10 cellular contexts compared by ENCODE assay signal in the genomic region with DNA sequence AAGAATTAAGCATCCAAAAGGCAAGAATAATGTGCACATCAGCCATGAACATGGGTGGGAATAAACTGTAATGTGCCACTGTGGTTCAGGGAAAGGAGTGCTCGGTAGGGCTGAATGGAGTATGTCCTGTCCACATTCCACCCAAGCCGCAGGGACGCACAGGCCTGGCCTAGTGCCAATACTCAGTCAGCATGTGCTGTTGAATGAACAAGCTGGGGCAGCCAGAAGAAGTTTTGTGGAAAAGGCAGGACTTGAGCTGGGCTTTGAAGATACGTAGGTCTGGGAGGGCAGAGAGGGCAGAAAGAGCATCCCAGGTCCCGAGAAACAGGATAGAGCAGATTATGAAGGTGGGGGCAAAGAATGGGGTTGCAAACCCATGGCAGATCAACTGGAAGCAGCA.
DNase-seq lines count a peak whose midpoint lies in the region; ATAC-seq and TF ChIP-seq lines count a peak whose summit lies in the region.
"Had no signal": no experiment of that assay in that cellular context is flagged by ENCODE, and none has a peak within 500 bp of the region (broad histone marks: within the 10 kb centered on the region; RNA-seq: fewer than 3 reads in every experiment).

No MANE protein-coding gene starts in this region.

- peaks cover 20% of the 10 kb centered on the region for H3K4me1 ChIP-seq in IMR-90 (ENCODE audit: control insufficient read depth, insufficient read depth, low read length)
- peaks cover 12% of the 10 kb centered on the region for H3K4me1 ChIP-seq in right cardiac atrium (ENCODE audit: control insufficient read depth, insufficient read depth, low read length)
- H3K4me1 ChIP-seq in stomach = peaks cover 7 to 30% (median 18%) of the 10 kb centered on the region in 4 donors

- peak overlapping the region; percentile 66; the same call in 1 of the 2 replicates for H3K18ac ChIP-seq in IMR-90 (ENCODE audit: low read depth, low read length)

- peak overlapping the region; percentile 66 for H2AFZ ChIP-seq in IMR-90 (replicated peaks; ENCODE audit: low read length, poor library complexity)

- H3K4me2 ChIP-seq in IMR-90 (ENCODE audit: low read depth, low read length) = 0 out of 2 replicates have a peak overlapping the region, but pooled peaks have one; percentile 7

- CTCF ChIA-PET in IMR-90 (lab: Yijun Ruan, JAX) = interaction anchor here (0.8 kb wide), 1 partner anchor 26 kb away, joined by 3 read pairs; no protein-coding TSS in a partner anchor

- H2BK20ac ChIP-seq in IMR-90 (ENCODE audit: low read depth, low read length) = peak overlapping the region; percentile 87

- peaks cover 0 to 4% (median 0%) of the 10 kb centered on the region in 9 donors for H3K9me3 Mint-ChIP-seq in naive thymus-derived CD8-positive, alpha-beta T cell
- H3K9me3 Mint-ChIP-seq: natural killer cell; stimulated activated effector memory CD8-positive, alpha-beta T cell treated with anti-CD3 and anti-CD28 coated beads, Interleukin-12 subunit alpha, Interleukin-12 subunit beta, amount 100 ng/mL, for 72 hours had no signal

- H3K4ac ChIP-seq in IMR-90 (ENCODE audit: low read depth, low read length) = peak overlapping the region; percentile 89

- no peaks in the 10 kb centered on the region for H3K36me3 ChIP-seq in IMR-90 (ENCODE audit: control insufficient read depth, insufficient read depth, low read length)
- no peaks in the 10 kb centered on the region for H3K36me3 ChIP-seq in stomach

- TF ChIP-seq EP300 in stomach (IDR thresholded peaks at IDR 0.05) = no peak

- no peaks in the 10 kb centered on the region for H3K9me3 ChIP-seq in IMR-90 (ENCODE audit: control insufficient read depth, insufficient read depth, low read length)
- H3K9me3 ChIP-seq in right cardiac atrium (ENCODE audit: control insufficient read depth, low read length) = no peaks in the 10 kb centered on the region
- H3K9me3 ChIP-seq in stomach = peaks cover 0 to 5% (median 0%) of the 10 kb centered on the region in 4 donors

- H2BK15ac ChIP-seq in IMR-90 (ENCODE audit: low read depth, low read length) = peak overlapping the region; percentile 70; the same call in 2 of the 3 replicates

- peak overlapping the region in 5 of 10 donors; percentile 15 to 31 (median 24) for H3K27ac Mint-ChIP-seq in naive thymus-derived CD8-positive, alpha-beta T cell
- H3K27ac Mint-ChIP-seq: natural killer cell; stimulated activated effector memory CD8-positive, alpha-beta T cell treated with anti-CD3 and anti-CD28 coated beads, Interleukin-12 subunit alpha, Interleukin-12 subunit beta, amount 100 ng/mL, for 72 hours had no signal

- dilution Hi-C loops in IMR-90 (cut with HindIII; ENCODE audit: low sequenced_read_pairs, unreplicated experiment) = no loop called here

- no peak overlapping the region; the same call in 1 of the 2 replicates for H3K14ac ChIP-seq in IMR-90 (replicated peaks; ENCODE audit: low read depth, low read length)

- H3K56ac ChIP-seq in IMR-90 (ENCODE audit: extremely low read depth, insufficient read depth, low read length) = no peak overlapping the region; the same call in 1 of the 2 replicates

- TF ChIP-seq CTCF in IMR-90 (conservative IDR thresholded peaks at IDR 0.05; ENCODE audit: low read depth, low read length) = no peak
- TF ChIP-seq CTCF in stomach (IDR thresholded peaks at IDR 0.05) = no peak

- peak overlapping the region; percentile 89 for H2BK120ac ChIP-seq in IMR-90 (ENCODE audit: low read depth, low read length)

- DNase-seq in IMR-90 (peak; percentile 89), amniotic stem cell (lab: John Stamatoyannopoulos, UW) (peak; percentile 10), right cardiac atrium (peak; percentile 77 to 91 (median 87)), stomach (peak; percentile 71), NCI-H524 (lab: John Stamatoyannopoulos, UW) (no peak), H4 (ENCODE audit: low spot score) (no peak)
- DNase-seq in naive thymus-derived CD8-positive, alpha-beta T cell = no peak
- DNase-seq in activated CD8-positive, alpha-beta memory T cell treated with anti-CD3 and anti-CD28 coated beads, Interleukin-2, amount 50 U/mL, for 4 hours = no peak
- DNase-seq: natural killer cell had no signal

- H2AK5ac ChIP-seq in IMR-90 (ENCODE audit: low read depth, low read length) = peak overlapping the region; percentile 98

- BruUV-seq in IMR-90 (replicated peaks; lab: Mats Ljungman, UMichigan) = no TSS peak

- H3K9ac ChIP-seq in IMR-90 (ENCODE audit: low read depth, low read length) = no peak overlapping the region

- H3K27me3 Mint-ChIP-seq in naive thymus-derived CD8-positive, alpha-beta T cell = no peaks in the 10 kb centered on the region

- H3K9me1 ChIP-seq in IMR-90 (ENCODE audit: insufficient read depth, low read length) = peaks cover 11% of the 10 kb centered on the region; the same call in 1 of the 2 replicates

- no peak overlapping the region for H3K4me3 Mint-ChIP-seq in naive thymus-derived CD8-positive, alpha-beta T cell
- H3K4me3 Mint-ChIP-seq: natural killer cell; stimulated activated effector memory CD8-positive, alpha-beta T cell treated with anti-CD3 and anti-CD28 coated beads, Interleukin-12 subunit alpha, Interleukin-12 subunit beta, amount 100 ng/mL, for 72 hours had no signal

- peak overlapping the region; percentile 2 to 67; a peak in 2 of 4 replicates for H4K8ac ChIP-seq in IMR-90 (ENCODE audit: low read depth in 2 of 2, low read length in 2 of 2)

- peak overlapping the region; percentile 47 for H2BK5ac ChIP-seq in IMR-90 (ENCODE audit: low read depth, low read length, poor library complexity, severe bottlenecking)

- H3K4me1 Mint-ChIP-seq in naive thymus-derived CD8-positive, alpha-beta T cell = peaks cover 12 to 18% (median 14%) of the 10 kb centered on the region in 4 donors

- in situ Hi-C loops in IMR-90 (cut with MboI; ENCODE audit: low sequenced_read_pairs) = loop anchor here (5.0 kb wide), 1 partner anchor 42 kb away; no protein-coding TSS in a partner anchor

- peak overlapping the region; percentile 53; the same call in 1 of the 2 replicates for H3K23ac ChIP-seq in IMR-90 (ENCODE audit: low read depth, low read length)

- POLR2A ChIA-PET in IMR-90 (lab: Charles Lee; ENCODE audit: unreplicated experiment) = no interaction called here
- POLR2A ChIA-PET in naive thymus-derived CD8-positive, alpha-beta T cell (lab: Charles Lee) = no interaction called here

- 7% methylated on average over 2 of the region's 5 CpGs; no CpG with 5 or more reads in 1 of the 2 experiments for WGBS in IMR-90 (ENCODE audit: extremely low coverage in 2 of 2, insufficient read length in 1 of 2), 2 experiments
- 19% methylated on average over 5 of the region's 5 CpGs for WGBS in right cardiac atrium
- 22 to 37% (median 31%) methylated on average over 5 of the region's 5 CpGs for WGBS in stomach, 5 donors

- H3K27me3 ChIP-seq in IMR-90 (ENCODE audit: control insufficient read depth, insufficient read depth, low read length) = no peaks in the 10 kb centered on the region
- H3K27me3 ChIP-seq in right cardiac atrium (ENCODE audit: control insufficient read depth, insufficient read depth) = no peaks in the 10 kb centered on the region
- no peaks in the 10 kb centered on the region for H3K27me3 ChIP-seq in stomach

- no peaks in the 10 kb centered on the region for H3K79me1 ChIP-seq in IMR-90 (ENCODE audit: low read depth in 1 of 2, low read length in 2 of 2)

- H3K27ac ChIP-seq in IMR-90 (ENCODE audit: insufficient read depth, low read length) = no peak overlapping the region; the same call in 1 of the 2 replicates
- H3K27ac ChIP-seq in right cardiac atrium (ENCODE audit: low read length) = no peak overlapping the region
- H3K27ac ChIP-seq in stomach = peak overlapping the region in 2 of 5 donors; percentile 18 to 72

- H3K36me3 Mint-ChIP-seq in naive thymus-derived CD8-positive, alpha-beta T cell = peaks cover 0 to 15% (median 0%) of the 10 kb centered on the region in 3 donors
- H3K36me3 Mint-ChIP-seq: stimulated activated effector memory CD8-positive, alpha-beta T cell treated with anti-CD3 and anti-CD28 coated beads, Interleukin-12 subunit alpha, Interleukin-12 subunit beta, amount 100 ng/mL, for 72 hours had no signal

- peak overlapping the region; percentile 7; the same call in 1 of the 2 replicates for H4K5ac ChIP-seq in IMR-90 (ENCODE audit: low read depth, low read length)

- intact Hi-C loops in IMR-90 (cut with micrococcal nuclease) = loop anchor here (2.0 kb wide), 1 partner anchor 44 kb away; no protein-coding TSS in a partner anchor
- intact Hi-C loops in right cardiac atrium (cut with DNase I) = no loop called here
- intact Hi-C loops in stomach (cut with DNase I; ENCODE audit: low total_unique reads) = no loop called here

- no peaks in the 10 kb centered on the region for H4K20me1 ChIP-seq in IMR-90 (ENCODE audit: insufficient read depth, low read length)

- peak overlapping the region; percentile 90 for H4K91ac ChIP-seq in IMR-90 (ENCODE audit: insufficient read depth, low read depth, low read length)

- peak; percentile 59 for ATAC-seq in IMR-90 (ENCODE audit: low read depth)
- peak; percentile 81 to 86 for ATAC-seq in right cardiac atrium
- no peak for ATAC-seq in naive thymus-derived CD8-positive, alpha-beta T cell
- ATAC-seq: natural killer cell; stimulated activated effector memory CD8-positive, alpha-beta T cell treated with anti-CD3 and anti-CD28 coated beads, Interleukin-12 subunit alpha, Interleukin-12 subunit beta, amount 100 ng/mL, for 72 hours had no signal

- H2AK9ac ChIP-seq in IMR-90 (replicated peaks; ENCODE audit: low read depth, low read length, poor library complexity) = no peak overlapping the region

- H3K4me3 ChIP-seq in IMR-90 (ENCODE audit: insufficient read depth, low read depth, low read length) (no peak overlapping the region), right cardiac atrium (ENCODE audit: low read length) (no peak overlapping the region), stomach (no peak overlapping the region)

- TF ChIP-seq POLR2A in IMR-90 (IDR thresholded peaks at IDR 0.05; ENCODE audit: low read depth, low read length) (no peak), stomach (IDR thresholded peaks at IDR 0.05) (no peak)

- TF ChIP-seq RAD21 in IMR-90 (IDR thresholded peaks at IDR 0.05; ENCODE audit: low read length) = no peak

TF ChIP-seq in IMR-90, 13 proteins besides CTCF, POLR2A, EP300 and RAD21:
- TF ChIP-seq CEBPB (IDR thresholded peaks at IDR 0.05; ENCODE audit: low read depth, low read length) = no peak
- TF ChIP-seq NFE2L2 (IDR thresholded peaks at IDR 0.05; ENCODE audit: low read depth, low read length) = no peak
- TF ChIP-seq MAFK (IDR thresholded peaks at IDR 0.05; ENCODE audit: low read depth, low read length) = peak; percentile 3; the same call in 1 of the 2 replicates
- TF ChIP-seq BHLHE40 (IDR thresholded peaks at IDR 0.05; ENCODE audit: low read depth, low read length) = peak; percentile 50; the same call in 1 of the 2 replicates
TF ChIP-seq in IMR-90: peak in this region for 2.

Comparison
In these comparisons a context has a peak if more than half of its experiments do, and no peak if none do; other contexts are left out.
1. ATAC-seq: peak in IMR-90 (single experiment) and right cardiac atrium (2 of 2); none in naive thymus-derived CD8-positive, alpha-beta T cell (0 of 2).
2. DNase-seq: peak in IMR-90 (single experiment), amniotic stem cell (single experiment), right cardiac atrium (3 of 3) and stomach (single experiment); none in NCI-H524 (0 of 2), naive thymus-derived CD8-positive, alpha-beta T cell (0 of 10), H4 (single experiment) and activated CD8-positive, alpha-beta memory T cell treated with anti-CD3 and anti-CD28 coated beads, Interleukin-2, amount 50 U/mL, for 4 hours (single experiment).